In the genomic region with DNA sequence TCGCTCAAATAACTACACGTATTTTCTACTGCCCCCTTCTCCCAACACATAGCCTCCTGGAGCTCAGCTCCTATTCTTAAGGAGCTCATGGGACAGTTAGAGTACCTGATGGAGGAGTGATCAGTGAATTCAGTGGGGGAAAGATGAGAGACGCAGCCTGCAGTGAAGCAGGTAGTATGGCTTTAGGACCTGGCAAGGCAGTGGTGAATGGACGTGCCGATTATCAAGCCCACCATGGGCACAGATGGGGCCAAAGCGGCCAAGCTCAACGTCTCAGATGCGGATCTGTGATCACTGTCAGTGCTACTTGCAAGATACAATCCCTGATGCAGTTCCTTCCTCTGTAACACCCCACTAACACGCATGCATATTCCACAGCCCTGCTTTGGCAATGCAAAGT, we compare ENCODE assay signal across 1 cellular context.
TF ChIP-seq lines count a peak whose summit lies in the region.

No MANE protein-coding gene starts in this region.

TF ChIP-seq in H1, 55 proteins besides CTCF, POLR2A, EP300 and RAD21:
- no peak for TF ChIP-seq CBX8 (IDR thresholded peaks at IDR 0.05; ENCODE audit: borderline replicate concordance, low read depth, low read length)
- no peak for TF ChIP-seq SIRT6 (IDR thresholded peaks at IDR 0.05; ENCODE audit: low read length)
- TF ChIP-seq SAP30 (IDR thresholded peaks at IDR 0.05; ENCODE audit: insufficient read depth, insufficient replicate concordance, low read length), result no peak
- no peak for TF ChIP-seq SP1 (IDR thresholded peaks at IDR 0.05; ENCODE audit: low read depth, low read length)
- TF ChIP-seq CTBP2 (IDR thresholded peaks at IDR 0.05; ENCODE audit: borderline replicate concordance, insufficient read depth, insufficient read length, low read length), result no peak
- TF ChIP-seq POU5F1 (IDR thresholded peaks at IDR 0.05; ENCODE audit: low read depth, low read length), result no peak
- no peak for TF ChIP-seq YY1 (IDR thresholded peaks at IDR 0.05; ENCODE audit: low read depth, low read length)
- TF ChIP-seq BCL11A (IDR thresholded peaks at IDR 0.05; ENCODE audit: low read depth in 2 of 2, low read length in 2 of 2), result no peak
- TF ChIP-seq EGR1 (IDR thresholded peaks at IDR 0.05; ENCODE audit: borderline replicate concordance, low read depth, low read length), result no peak
- no peak for TF ChIP-seq MAFK (IDR thresholded peaks at IDR 0.05; ENCODE audit: low read depth, low read length)
- TF ChIP-seq RFX5 (IDR thresholded peaks at IDR 0.05; ENCODE audit: borderline replicate concordance, low read depth, low read length), result no peak
- TF ChIP-seq, protein P1, sequence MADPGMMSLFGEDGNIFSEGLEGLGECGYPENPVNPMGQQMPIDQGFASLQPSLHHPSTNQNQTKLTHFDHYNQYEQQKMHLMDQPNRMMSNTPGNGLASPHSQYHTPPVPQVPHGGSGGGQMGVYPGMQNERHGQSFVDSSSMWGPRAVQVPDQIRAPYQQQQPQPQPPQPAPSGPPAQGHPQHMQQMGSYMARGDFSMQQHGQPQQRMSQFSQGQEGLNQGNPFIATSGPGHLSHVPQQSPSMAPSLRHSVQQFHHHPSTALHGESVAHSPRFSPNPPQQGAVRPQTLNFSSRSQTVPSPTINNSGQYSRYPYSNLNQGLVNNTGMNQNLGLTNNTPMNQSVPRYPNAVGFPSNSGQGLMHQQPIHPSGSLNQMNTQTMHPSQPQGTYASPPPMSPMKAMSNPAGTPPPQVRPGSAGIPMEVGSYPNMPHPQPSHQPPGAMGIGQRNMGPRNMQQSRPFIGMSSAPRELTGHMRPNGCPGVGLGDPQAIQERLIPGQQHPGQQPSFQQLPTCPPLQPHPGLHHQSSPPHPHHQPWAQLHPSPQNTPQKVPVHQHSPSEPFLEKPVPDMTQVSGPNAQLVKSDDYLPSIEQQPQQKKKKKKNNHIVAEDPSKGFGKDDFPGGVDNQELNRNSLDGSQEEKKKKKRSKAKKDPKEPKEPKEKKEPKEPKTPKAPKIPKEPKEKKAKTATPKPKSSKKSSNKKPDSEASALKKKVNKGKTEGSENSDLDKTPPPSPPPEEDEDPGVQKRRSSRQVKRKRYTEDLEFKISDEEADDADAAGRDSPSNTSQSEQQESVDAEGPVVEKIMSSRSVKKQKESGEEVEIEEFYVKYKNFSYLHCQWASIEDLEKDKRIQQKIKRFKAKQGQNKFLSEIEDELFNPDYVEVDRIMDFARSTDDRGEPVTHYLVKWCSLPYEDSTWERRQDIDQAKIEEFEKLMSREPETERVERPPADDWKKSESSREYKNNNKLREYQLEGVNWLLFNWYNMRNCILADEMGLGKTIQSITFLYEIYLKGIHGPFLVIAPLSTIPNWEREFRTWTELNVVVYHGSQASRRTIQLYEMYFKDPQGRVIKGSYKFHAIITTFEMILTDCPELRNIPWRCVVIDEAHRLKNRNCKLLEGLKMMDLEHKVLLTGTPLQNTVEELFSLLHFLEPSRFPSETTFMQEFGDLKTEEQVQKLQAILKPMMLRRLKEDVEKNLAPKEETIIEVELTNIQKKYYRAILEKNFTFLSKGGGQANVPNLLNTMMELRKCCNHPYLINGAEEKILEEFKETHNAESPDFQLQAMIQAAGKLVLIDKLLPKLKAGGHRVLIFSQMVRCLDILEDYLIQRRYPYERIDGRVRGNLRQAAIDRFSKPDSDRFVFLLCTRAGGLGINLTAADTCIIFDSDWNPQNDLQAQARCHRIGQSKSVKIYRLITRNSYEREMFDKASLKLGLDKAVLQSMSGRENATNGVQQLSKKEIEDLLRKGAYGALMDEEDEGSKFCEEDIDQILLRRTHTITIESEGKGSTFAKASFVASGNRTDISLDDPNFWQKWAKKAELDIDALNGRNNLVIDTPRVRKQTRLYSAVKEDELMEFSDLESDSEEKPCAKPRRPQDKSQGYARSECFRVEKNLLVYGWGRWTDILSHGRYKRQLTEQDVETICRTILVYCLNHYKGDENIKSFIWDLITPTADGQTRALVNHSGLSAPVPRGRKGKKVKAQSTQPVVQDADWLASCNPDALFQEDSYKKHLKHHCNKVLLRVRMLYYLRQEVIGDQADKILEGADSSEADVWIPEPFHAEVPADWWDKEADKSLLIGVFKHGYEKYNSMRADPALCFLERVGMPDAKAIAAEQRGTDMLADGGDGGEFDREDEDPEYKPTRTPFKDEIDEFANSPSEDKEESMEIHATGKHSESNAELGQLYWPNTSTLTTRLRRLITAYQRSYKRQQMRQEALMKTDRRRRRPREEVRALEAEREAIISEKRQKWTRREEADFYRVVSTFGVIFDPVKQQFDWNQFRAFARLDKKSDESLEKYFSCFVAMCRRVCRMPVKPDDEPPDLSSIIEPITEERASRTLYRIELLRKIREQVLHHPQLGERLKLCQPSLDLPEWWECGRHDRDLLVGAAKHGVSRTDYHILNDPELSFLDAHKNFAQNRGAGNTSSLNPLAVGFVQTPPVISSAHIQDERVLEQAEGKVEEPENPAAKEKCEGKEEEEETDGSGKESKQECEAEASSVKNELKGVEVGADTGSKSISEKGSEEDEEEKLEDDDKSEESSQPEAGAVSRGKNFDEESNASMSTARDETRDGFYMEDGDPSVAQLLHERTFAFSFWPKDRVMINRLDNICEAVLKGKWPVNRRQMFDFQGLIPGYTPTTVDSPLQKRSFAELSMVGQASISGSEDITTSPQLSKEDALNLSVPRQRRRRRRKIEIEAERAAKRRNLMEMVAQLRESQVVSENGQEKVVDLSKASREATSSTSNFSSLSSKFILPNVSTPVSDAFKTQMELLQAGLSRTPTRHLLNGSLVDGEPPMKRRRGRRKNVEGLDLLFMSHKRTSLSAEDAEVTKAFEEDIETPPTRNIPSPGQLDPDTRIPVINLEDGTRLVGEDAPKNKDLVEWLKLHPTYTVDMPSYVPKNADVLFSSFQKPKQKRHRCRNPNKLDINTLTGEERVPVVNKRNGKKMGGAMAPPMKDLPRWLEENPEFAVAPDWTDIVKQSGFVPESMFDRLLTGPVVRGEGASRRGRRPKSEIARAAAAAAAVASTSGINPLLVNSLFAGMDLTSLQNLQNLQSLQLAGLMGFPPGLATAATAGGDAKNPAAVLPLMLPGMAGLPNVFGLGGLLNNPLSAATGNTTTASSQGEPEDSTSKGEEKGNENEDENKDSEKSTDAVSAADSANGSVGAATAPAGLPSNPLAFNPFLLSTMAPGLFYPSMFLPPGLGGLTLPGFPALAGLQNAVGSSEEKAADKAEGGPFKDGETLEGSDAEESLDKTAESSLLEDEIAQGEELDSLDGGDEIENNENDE (IDR thresholded peaks at IDR 0.05; ENCODE audit: insufficient replicate concordance, low read length), result no peak
- TF ChIP-seq GTF2F1 (IDR thresholded peaks at IDR 0.05; ENCODE audit: borderline replicate concordance, low read depth, low read length), result no peak
- no peak for TF ChIP-seq SIN3A (conservative IDR thresholded peaks at IDR 0.05 in 1 of 2, IDR thresholded peaks at IDR 0.05 in 1 of 2; ENCODE audit: low read depth in 1 of 2, low read length in 2 of 2)
- no peak for TF ChIP-seq TEAD4 (IDR thresholded peaks at IDR 0.05; ENCODE audit: low read depth, low read length)
- no peak for TF ChIP-seq TCF12 (IDR thresholded peaks at IDR 0.05; ENCODE audit: low read depth, low read length)
- no peak for TF ChIP-seq PHF8 (conservative IDR thresholded peaks at IDR 0.05; ENCODE audit: low read depth, low read length)
- TF ChIP-seq E2F6 (IDR thresholded peaks at IDR 0.05), result no peak
- no peak for TF ChIP-seq RXRA (IDR thresholded peaks at IDR 0.05; ENCODE audit: insufficient read depth, low read depth, low read length)
- TF ChIP-seq SP4 (IDR thresholded peaks at IDR 0.05; ENCODE audit: low read length), result no peak
